ENCODE assay signal across 12 cellular contexts in genomic region chr15:75131269-75131643, GRCh38.
A peak's percentile ranks its signal among the peaks of the same experiment; 100 is the strongest.
DNase-seq lines count a peak whose midpoint lies in the region; ATAC-seq, FAIRE-seq and TF ChIP-seq lines count a peak whose summit lies in the region.
"Had no signal": no experiment of that assay in that cellular context is flagged by ENCODE, and none has a peak within 500 bp of the region (broad histone marks: within the 10 kb centered on the region; RNA-seq: fewer than 3 reads in every experiment).

No MANE protein-coding gene starts in this region.

- CTCF ChIA-PET in naive thymus-derived CD4-positive, alpha-beta T cell (lab: Charles Lee) = no interaction called here

- no peak for DNase-seq in T-helper 2 cell treated with Interferon-gamma antibody and Interleukin-4, amounts not matched to agents 5 μg/mL and 100 μg/mL, for 36 hours (ENCODE audit: low spot score)
- DNase-seq in T-helper 2 cell = no peak
- DNase-seq in adipocyte (ENCODE audit: low read depth) = peak; percentile 35
- DNase-seq in naive thymus-derived CD4-positive, alpha-beta T cell = no peak
- no peak for DNase-seq in urothelium cell line (ENCODE audit: low spot score)
- DNase-seq in NCI-H1436 treated with DMSO at 0.1 percent for 48 hours (lab: John Stamatoyannopoulos, UW) = no peak
- no peak for DNase-seq in GM10266 (ENCODE audit: extremely low spot score)
- DNase-seq: caudate nucleus, H9, NCI-H774 had no signal

- H3K9ac ChIP-seq in adipocyte (ENCODE audit: low read length) = no peak overlapping the region

- peak; percentile 65 for ATAC-seq in naive thymus-derived CD4-positive, alpha-beta T cell

- peaks cover 6% of the 10 kb centered on the region for H3K36me3 Mint-ChIP-seq in T-helper 2 cell treated with Interferon-gamma antibody and Interleukin-4, amounts not matched to agents 5 μg/mL and 100 μg/mL, for 36 hours (ENCODE audit: low read depth)
- H3K36me3 Mint-ChIP-seq in IgD-negative memory B cell = peaks cover 3% of the 10 kb centered on the region
- H3K36me3 Mint-ChIP-seq in naive thymus-derived CD4-positive, alpha-beta T cell = peaks cover 0 to 14% (median 0%) of the 10 kb centered on the region in 5 donors

- H3K4me1 Mint-ChIP-seq in T-helper 2 cell treated with Interferon-gamma antibody and Interleukin-4, amounts not matched to agents 5 μg/mL and 100 μg/mL, for 36 hours (ENCODE audit: low read depth) = peaks cover 34% of the 10 kb centered on the region
- peaks cover 16 to 24% (median 19%) of the 10 kb centered on the region in 3 donors for H3K4me1 Mint-ChIP-seq in IgD-negative memory B cell
- peaks cover 6 to 42% (median 8%) of the 10 kb centered on the region in 7 donors for H3K4me1 Mint-ChIP-seq in naive thymus-derived CD4-positive, alpha-beta T cell

- no peaks in the 10 kb centered on the region for H3K27me3 ChIP-seq in adipocyte (replicated peaks; ENCODE audit: control insufficient read depth, insufficient read depth, low read length)
- H3K27me3 ChIP-seq in naive thymus-derived CD4-positive, alpha-beta T cell (ENCODE audit: control insufficient read depth in 2 of 2, insufficient read depth in 2 of 2, low read length in 2 of 2) = no peaks in the 10 kb centered on the region

- no peak for FAIRE-seq in urothelium cell line (lab: Jason Lieb, UNC)
- FAIRE-seq: A204.1 had no signal

- H3K4me3 Mint-ChIP-seq in T-helper 2 cell treated with Interferon-gamma antibody and Interleukin-4, amounts not matched to agents 5 μg/mL and 100 μg/mL, for 36 hours = peak overlapping the region; percentile 83
- H3K4me3 Mint-ChIP-seq in IgD-negative memory B cell = peak overlapping the region; percentile 24 to 94 (median 71)
- peak overlapping the region in 7 of 10 donors; percentile 30 to 85 (median 62) for H3K4me3 Mint-ChIP-seq in naive thymus-derived CD4-positive, alpha-beta T cell
- H3K4me3 Mint-ChIP-seq: H9 had no signal

- H3K27ac ChIP-seq in naive thymus-derived CD4-positive, alpha-beta T cell (ENCODE audit: low read depth, low read length) = no peak overlapping the region

- no peaks in the 10 kb centered on the region for H3K9me3 Mint-ChIP-seq in T-helper 2 cell treated with Interferon-gamma antibody and Interleukin-4, amounts not matched to agents 5 μg/mL and 100 μg/mL, for 36 hours
- H3K9me3 Mint-ChIP-seq in IgD-negative memory B cell = no peaks in the 10 kb centered on the region
- no peaks in the 10 kb centered on the region for H3K9me3 Mint-ChIP-seq in naive thymus-derived CD4-positive, alpha-beta T cell
- H3K9me3 Mint-ChIP-seq: H9 had no signal

- H3K36me3 ChIP-seq in adipocyte (ENCODE audit: control insufficient read depth, insufficient read depth, low read length, severe bottlenecking) = no peaks in the 10 kb centered on the region
- no peaks in the 10 kb centered on the region for H3K36me3 ChIP-seq in naive thymus-derived CD4-positive, alpha-beta T cell (ENCODE audit: control insufficient read depth in 2 of 3, insufficient read depth in 3 of 3, low read length in 3 of 3)

- POLR2A ChIA-PET in naive thymus-derived CD4-positive, alpha-beta T cell (lab: Charles Lee) = no interaction called here

- H3K27ac Mint-ChIP-seq in T-helper 2 cell treated with Interferon-gamma antibody and Interleukin-4, amounts not matched to agents 5 μg/mL and 100 μg/mL, for 36 hours = peak overlapping the region; percentile 90
- peak overlapping the region in 2 of 3 donors; percentile 1 to 28 for H3K27ac Mint-ChIP-seq in IgD-negative memory B cell
- H3K27ac Mint-ChIP-seq in naive thymus-derived CD4-positive, alpha-beta T cell = peak overlapping the region in 3 of 9 donors; percentile 30 to 93 (median 66)

- peaks cover 7% of the 10 kb centered on the region for H3K4me1 ChIP-seq in adipocyte (ENCODE audit: control insufficient read depth, insufficient read depth, low read length)
- H3K4me1 ChIP-seq in naive thymus-derived CD4-positive, alpha-beta T cell (ENCODE audit: control insufficient read depth in 2 of 2, insufficient read depth in 2 of 2, low read length in 2 of 2) = peaks cover 0 to 11% of the 10 kb centered on the region in 2 donors

- H3K27me3 Mint-ChIP-seq in T-helper 2 cell treated with Interferon-gamma antibody and Interleukin-4, amounts not matched to agents 5 μg/mL and 100 μg/mL, for 36 hours (ENCODE audit: low read depth) = no peaks in the 10 kb centered on the region
- H3K27me3 Mint-ChIP-seq in IgD-negative memory B cell = no peaks in the 10 kb centered on the region
- H3K27me3 Mint-ChIP-seq in naive thymus-derived CD4-positive, alpha-beta T cell = peaks cover 0 to 19% (median 0%) of the 10 kb centered on the region in 5 donors

- no peaks in the 10 kb centered on the region for H3K9me3 ChIP-seq in adipocyte (ENCODE audit: control insufficient read depth, low read length)
- no peaks in the 10 kb centered on the region for H3K9me3 ChIP-seq in naive thymus-derived CD4-positive, alpha-beta T cell (ENCODE audit: control insufficient read depth in 2 of 3, low read length in 3 of 3)

- no peak overlapping the region for H3K4me3 ChIP-seq in adipocyte (ENCODE audit: low read length)
- H3K4me3 ChIP-seq in naive thymus-derived CD4-positive, alpha-beta T cell (ENCODE audit: low read length) = no peak overlapping the region

- no peak for TF ChIP-seq CTCF in GM10266 (IDR thresholded peaks at IDR 0.05; ENCODE audit: control insufficient read depth, insufficient read depth, low read depth, missing control alignments)

- intact Hi-C loops in naive thymus-derived CD4-positive, alpha-beta T cell (cut with micrococcal nuclease) = loop anchor here in 1 of 2 donors (1.0 to 5.0 kb wide), 5 partner anchors 22 to 89 kb away; partner anchors contain the start of gene C15orf39
